22 cellular contexts compared by ENCODE assay signal in the genomic region with DNA sequence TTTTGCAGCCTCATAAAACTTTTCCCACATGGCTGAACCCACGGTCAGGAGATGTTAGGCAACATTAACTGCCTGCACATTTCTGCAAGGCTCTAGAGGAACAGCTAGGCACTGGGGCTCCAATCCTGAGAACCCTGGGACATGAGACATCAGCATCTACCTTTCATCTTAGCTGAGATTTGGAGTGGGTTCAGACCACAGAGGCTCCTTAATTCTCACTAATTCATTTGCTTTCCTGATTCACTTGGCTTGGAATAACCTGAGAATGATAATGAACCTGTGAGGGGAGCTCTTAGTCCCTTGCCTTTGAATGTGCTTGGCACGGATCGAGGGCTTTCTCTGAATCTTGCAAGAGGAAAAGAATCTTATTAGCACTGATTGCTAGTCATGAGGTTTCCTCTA.
DNase-seq lines count a peak whose midpoint lies in the region; ATAC-seq and TF ChIP-seq lines count a peak whose summit lies in the region.
"Had no signal": no experiment of that assay in that cellular context is flagged by ENCODE, and none has a peak within 500 bp of the region (broad histone marks: within the 10 kb centered on the region; RNA-seq: fewer than 3 reads in every experiment).

No MANE protein-coding gene starts in this region.

- H4K5ac ChIP-seq in mesendoderm (ENCODE audit: low read length): no peak overlapping the region

- no peak overlapping the region for H3K9ac ChIP-seq in mesendoderm (ENCODE audit: low read length)

- H3K36me3 Mint-ChIP-seq in Caco-2 (ENCODE audit: insufficient read depth, unreplicated experiment): no peaks in the 10 kb centered on the region
- H3K36me3 Mint-ChIP-seq: activated CD8-positive, alpha-beta memory T cell treated with anti-CD3 and anti-CD28 coated beads, Interleukin-2, amount 10 ng/mL, durations not matched to agents 7 days and 5 days had no signal

- H3K4ac ChIP-seq in mesendoderm (ENCODE audit: low read depth, low read length): no peak overlapping the region

- H3K36me3 ChIP-seq in mesendoderm (ENCODE audit: control insufficient read depth, insufficient read depth, low read length): no peaks in the 10 kb centered on the region
- H3K36me3 ChIP-seq in Caco-2 (ENCODE audit: control insufficient read depth, insufficient read depth, low read length): no peaks in the 10 kb centered on the region
- H3K36me3 ChIP-seq in SJCRH30: no peaks in the 10 kb centered on the region
- H3K36me3 ChIP-seq: left lung, ovary, tibial nerve had no signal

- H3K27ac Mint-ChIP-seq in Caco-2 (ENCODE audit: unreplicated experiment): no peak overlapping the region
- H3K27ac Mint-ChIP-seq: activated CD8-positive, alpha-beta memory T cell treated with anti-CD3 and anti-CD28 coated beads, Interleukin-2, amount 10 ng/mL, durations not matched to agents 7 days and 5 days; B cell had no signal

- no TSS peak for BruUV-seq in Caco-2 (replicated peaks; lab: Mats Ljungman, UMichigan)

- no peak overlapping the region for H3K23ac ChIP-seq in mesendoderm (ENCODE audit: low read length)

- H4K8ac ChIP-seq in mesendoderm (ENCODE audit: low read depth, low read length): no peak overlapping the region

- H2BK5ac ChIP-seq in mesendoderm (ENCODE audit: low read length): no peak overlapping the region

- intact Hi-C loops in Caco-2 (cut with micrococcal nuclease; ENCODE audit: unreplicated experiment): loop anchor here (5.0 to 10.0 kb wide), 2 partner anchors 277 to 965 kb away; no protein-coding TSS in a partner anchor

- in situ Hi-C loops in G401 (cut with HindIII; ENCODE audit: low sequenced_read_pairs): no loop called here

- DNase-seq in G401 (ENCODE audit: low spot score) (peak; percentile 61), NCI-H82 (lab: John Stamatoyannopoulos, UW) (peak; percentile 85), fibroblast of gingiva (ENCODE audit: low read depth) (peak; percentile 26), mesendoderm (peak; percentile 36), Caco-2 (no peak), SJCRH30 (no peak)
- no peak for DNase-seq in activated CD4-positive, CD25-positive, alpha-beta regulatory T cell (lab: John Stamatoyannopoulos, UW)
- DNase-seq: activated CD8-positive, alpha-beta memory T cell treated with anti-CD3 and anti-CD28 coated beads, Interleukin-2, amount 10 ng/mL, durations not matched to agents 7 days and 5 days; activated gamma-delta T cell; left lung; NCI-H1092 treated with DMSO at 0.1 percent for 48 hours; Right ventricle myocardium superior; small intestine; T-helper 2 cell had no signal

- no CpG with 5 or more reads among the region's 3 CpGs for WGBS in mesendoderm (ENCODE audit: extremely low coverage, insufficient coverage, low lambda C conversion rate)

- no peaks in the 10 kb centered on the region for H3K79me1 ChIP-seq in mesendoderm (ENCODE audit: low read length)

- peaks cover 8% of the 10 kb centered on the region for H3K27me3 Mint-ChIP-seq in Caco-2 (ENCODE audit: insufficient read depth, unreplicated experiment)
- H3K27me3 Mint-ChIP-seq: activated CD8-positive, alpha-beta memory T cell treated with anti-CD3 and anti-CD28 coated beads, Interleukin-2, amount 10 ng/mL, durations not matched to agents 7 days and 5 days had no signal

- H2BK15ac ChIP-seq in mesendoderm (replicated peaks; ENCODE audit: low read depth): no peak overlapping the region

- TF ChIP-seq CTCF in Caco-2 (IDR thresholded peaks at IDR 0.05; ENCODE audit: insufficient read depth in 1 of 2, low read depth in 1 of 2, low read length in 1 of 2, severe bottlenecking in 1 of 2, unreplicated experiment in 1 of 2): no peak

- H2AK5ac ChIP-seq in mesendoderm (ENCODE audit: low read length): no peak overlapping the region

- POLR2A ChIA-PET in Caco-2 (lab: Charles Lee): no interaction called here

- H3K4me1 ChIP-seq in mesendoderm (ENCODE audit: control insufficient read depth, low read depth, low read length): no peaks in the 10 kb centered on the region
- no peaks in the 10 kb centered on the region for H3K4me1 ChIP-seq in Caco-2
- H3K4me1 ChIP-seq in SJCRH30: peaks cover 4% of the 10 kb centered on the region; the same call in 1 of the 2 replicates
- H3K4me1 ChIP-seq: left lung had no signal

- no peak overlapping the region for H2BK120ac ChIP-seq in mesendoderm (ENCODE audit: low read depth, low read length)

- CTCF ChIA-PET in Caco-2 (lab: Charles Lee): no interaction called here

- no peak overlapping the region for H3K27ac ChIP-seq in mesendoderm (ENCODE audit: low read depth, low read length)
- H3K27ac ChIP-seq in SJCRH30: no peak overlapping the region
- H3K27ac ChIP-seq: left lung, ovary, tibial nerve had no signal

- H3K27me3 ChIP-seq in mesendoderm (ENCODE audit: insufficient read depth, low read length, poor library complexity) (no peaks in the 10 kb centered on the region), Caco-2 (replicated peaks; ENCODE audit: control insufficient read depth, insufficient read depth, low read length) (no peaks in the 10 kb centered on the region), SJCRH30 (peaks cover 5% of the 10 kb centered on the region; the same call in 1 of the 2 replicates)
- H3K27me3 ChIP-seq: left lung, ovary, tibial nerve had no signal

- H3K9me3 Mint-ChIP-seq in Caco-2 (ENCODE audit: unreplicated experiment): no peaks in the 10 kb centered on the region

- ATAC-seq in HG03039 (IDR thresholded peaks at IDR 0.05; ENCODE audit: unreplicated experiment): no peak
- ATAC-seq: activated CD4-positive, CD25-positive, alpha-beta regulatory T cell treated with anti-CD3 and anti-CD28 coated beads, Interleukin-2, amount 50 U/mL, for 24 hours; activated CD8-positive, alpha-beta memory T cell treated with anti-CD3 and anti-CD28 coated beads, Interleukin-2, amount 10 ng/mL, durations not matched to agents 7 days and 5 days; esophagus mucosa; K562; left lung had no signal

- H3K9me3 ChIP-seq in Caco-2 (no peaks in the 10 kb centered on the region), SJCRH30 (replicated peaks) (no peaks in the 10 kb centered on the region)
- H3K9me3 ChIP-seq: left lung, ovary, tibial nerve had no signal

- H3K79me2 ChIP-seq in mesendoderm (ENCODE audit: control insufficient read depth, insufficient read depth, low read length): no peaks in the 10 kb centered on the region

- H3K4me3 Mint-ChIP-seq in Caco-2 (ENCODE audit: unreplicated experiment): no peak overlapping the region
- H3K4me3 Mint-ChIP-seq: activated CD8-positive, alpha-beta memory T cell treated with anti-CD3 and anti-CD28 coated beads, Interleukin-2, amount 10 ng/mL, durations not matched to agents 7 days and 5 days; B cell had no signal

- H3K56ac ChIP-seq in mesendoderm (ENCODE audit: low read length): no peak overlapping the region

- no peaks in the 10 kb centered on the region for H3K4me1 Mint-ChIP-seq in Caco-2 (ENCODE audit: low read depth, unreplicated experiment)
- H3K4me1 Mint-ChIP-seq: activated CD8-positive, alpha-beta memory T cell treated with anti-CD3 and anti-CD28 coated beads, Interleukin-2, amount 10 ng/mL, durations not matched to agents 7 days and 5 days had no signal

- H3K4me3 ChIP-seq in mesendoderm (ENCODE audit: low read length) (no peak overlapping the region), Caco-2 (ENCODE audit: low read depth, low read length) (no peak overlapping the region), SJCRH30 (no peak overlapping the region)
- H3K4me3 ChIP-seq: dorsolateral prefrontal cortex, K562, left lung, ovary, tibial nerve had no signal

- H3K4me2 ChIP-seq in mesendoderm (ENCODE audit: low read length): no peak overlapping the region

- H3K18ac ChIP-seq in mesendoderm (ENCODE audit: low read length): no peak overlapping the region

Comparison
In these comparisons a context has a peak if more than half of its experiments do, and no peak if none do; other contexts are left out.
1. DNase-seq: peak in G401 (single experiment), NCI-H82 (single experiment), fibroblast of gingiva (single experiment) and mesendoderm (single experiment); none in activated CD4-positive, CD25-positive, alpha-beta regulatory T cell (0 of 4), Caco-2 (0 of 2) and SJCRH30 (0 of 2).